ENCODE assay signal across 1 cellular context in genomic region chr14:21043387-21044105, GRCh38.
TF ChIP-seq lines count a peak whose summit lies in the region.

No MANE protein-coding gene starts in this region.

TF ChIP-seq in K562, 482 proteins besides CTCF, POLR2A, EP300 and RAD21:
- TF ChIP-seq, protein P1, sequence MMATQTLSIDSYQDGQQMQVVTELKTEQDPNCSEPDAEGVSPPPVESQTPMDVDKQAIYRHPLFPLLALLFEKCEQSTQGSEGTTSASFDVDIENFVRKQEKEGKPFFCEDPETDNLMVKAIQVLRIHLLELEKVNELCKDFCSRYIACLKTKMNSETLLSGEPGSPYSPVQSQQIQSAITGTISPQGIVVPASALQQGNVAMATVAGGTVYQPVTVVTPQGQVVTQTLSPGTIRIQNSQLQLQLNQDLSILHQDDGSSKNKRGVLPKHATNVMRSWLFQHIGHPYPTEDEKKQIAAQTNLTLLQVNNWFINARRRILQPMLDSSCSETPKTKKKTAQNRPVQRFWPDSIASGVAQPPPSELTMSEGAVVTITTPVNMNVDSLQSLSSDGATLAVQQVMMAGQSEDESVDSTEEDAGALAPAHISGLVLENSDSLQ (IDR thresholded peaks at IDR 0.05) = no peak
- TF ChIP-seq CEBPG (CRISPR knock-in tag; IDR thresholded peaks at IDR 0.05) = no peak
- peak in 1 of 2 experiments; percentile 89; a peak in 2 of 4 replicates for TF ChIP-seq CEBPG (tag; conservative IDR thresholded peaks at IDR 0.05 in 1 of 2, IDR thresholded peaks at IDR 0.05 in 1 of 2)
- TF ChIP-seq, protein P2, sequence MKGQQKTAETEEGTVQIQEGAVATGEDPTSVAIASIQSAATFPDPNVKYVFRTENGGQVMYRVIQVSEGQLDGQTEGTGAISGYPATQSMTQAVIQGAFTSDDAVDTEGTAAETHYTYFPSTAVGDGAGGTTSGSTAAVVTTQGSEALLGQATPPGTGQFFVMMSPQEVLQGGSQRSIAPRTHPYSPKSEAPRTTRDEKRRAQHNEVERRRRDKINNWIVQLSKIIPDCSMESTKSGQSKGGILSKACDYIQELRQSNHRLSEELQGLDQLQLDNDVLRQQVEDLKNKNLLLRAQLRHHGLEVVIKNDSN (CRISPR knock-in tag; IDR thresholded peaks at IDR 0.05) = no peak
- no peak for TF ChIP-seq GABPB1 (CRISPR knock-in tag; IDR thresholded peaks at IDR 0.05)
- TF ChIP-seq DACH1 (IDR thresholded peaks at IDR 0.05; ENCODE audit: partially characterized antibody) = peak; percentile 21
- TF ChIP-seq MCM3 (IDR thresholded peaks at IDR 0.05) = no peak
- no peak for TF ChIP-seq ELK3 (CRISPR knock-in tag; IDR thresholded peaks at IDR 0.05)
- TF ChIP-seq TCF7 (IDR thresholded peaks at IDR 0.05; ENCODE audit: borderline replicate concordance) = no peak
